1 cellular context compared by ENCODE assay signal in genomic region chr1:162561037-162561615, GRCh38.
TF ChIP-seq lines count a peak whose summit lies in the region.

No MANE protein-coding gene starts in this region.

TF ChIP-seq in GM12878, 131 proteins besides CTCF, POLR2A, EP300 and RAD21 (continued from another document and continues in another):
- TF ChIP-seq E2F8 (IDR thresholded peaks at IDR 0.05; ENCODE audit: low read depth, partially characterized antibody) (no peak), POLR2AphosphoS2 (IDR thresholded peaks at IDR 0.05; ENCODE audit: low read depth, low read length) (0 out of 2 replicates have a peak, but pooled peaks have one; percentile 42), BCL11A (IDR thresholded peaks at IDR 0.05; ENCODE audit: low read depth, low read length) (no peak), NKRF (conservative IDR thresholded peaks at IDR 0.05) (0 out of 2 replicates have a peak, but pooled peaks have one; percentile 24), ETV6 (conservative IDR thresholded peaks at IDR 0.05 in 1 of 2, IDR thresholded peaks at IDR 0.05 in 1 of 2; ENCODE audit: borderline replicate concordance in 1 of 2, low read depth in 1 of 2) (no peak), ZBTB4 (CRISPR knock-in tag; IDR thresholded peaks at IDR 0.05) (no peak), POLR2AphosphoS5 (IDR thresholded peaks at IDR 0.05; ENCODE audit: low read length) (peak; percentile 51; the same call in 1 of the 2 replicates), WRNIP1 (IDR thresholded peaks at IDR 0.05; ENCODE audit: borderline replicate concordance, low read depth, low read length) (no peak), TBL1XR1 (IDR thresholded peaks at IDR 0.05; ENCODE audit: low read depth, low read length) (no peak), GATAD2B (conservative IDR thresholded peaks at IDR 0.05; ENCODE audit: low read depth) (no peak), MYB (IDR thresholded peaks at IDR 0.05; ENCODE audit: borderline replicate concordance, low read depth, low read length) (no peak; the same call in 1 of the 2 replicates), SMAD1 (IDR thresholded peaks at IDR 0.05; ENCODE audit: low read depth, partially characterized antibody) (no peak), USF1 (IDR thresholded peaks at IDR 0.05; ENCODE audit: borderline replicate concordance, extremely low read length, insufficient read depth, low read depth, low read length) (no peak), DPF2 (IDR thresholded peaks at IDR 0.05) (0 out of 2 replicates have a peak, but pooled peaks have one; percentile 23), NR2C1 (IDR thresholded peaks at IDR 0.05) (no peak), SIN3A (IDR thresholded peaks at IDR 0.05; ENCODE audit: low read depth, low read length) (no peak), SUZ12 (IDR thresholded peaks at IDR 0.05; ENCODE audit: unreplicated experiment) (no peak), ZBED1 (IDR thresholded peaks at IDR 0.05; ENCODE audit: borderline replicate concordance) (no peak), ZNF207 (IDR thresholded peaks at IDR 0.05; ENCODE audit: borderline replicate concordance) (no peak), RCOR1 (conservative IDR thresholded peaks at IDR 0.05; ENCODE audit: low read depth, low read length) (no peak), BHLHE40 (IDR thresholded peaks at IDR 0.05; ENCODE audit: borderline replicate concordance in 1 of 2, low read depth in 2 of 2, low read length in 1 of 2) (no peak), SMAD5 (IDR thresholded peaks at IDR 0.05; ENCODE audit: low read depth) (no peak), RFX5 (IDR thresholded peaks at IDR 0.05; ENCODE audit: low read depth, low read length) (no peak), PKNOX1 (IDR thresholded peaks at IDR 0.05) (peak; percentile 95), EZH2 (IDR thresholded peaks at IDR 0.05; ENCODE audit: borderline replicate concordance, control insufficient read depth, low read depth, low read length) (no peak), RELA (IDR thresholded peaks at IDR 0.05; ENCODE audit: borderline replicate concordance, partially characterized antibody) (no peak), NBN (IDR thresholded peaks at IDR 0.05) (no peak), MLLT1 (IDR thresholded peaks at IDR 0.05) (no peak), ATF2 (IDR thresholded peaks at IDR 0.05; ENCODE audit: low read length) (no peak), SPI1 (IDR thresholded peaks at IDR 0.05; ENCODE audit: borderline replicate concordance, insufficient read depth, low read depth, low read length) (no peak), BCL3 (IDR thresholded peaks at IDR 0.05; ENCODE audit: borderline replicate concordance, insufficient read depth, low read depth, low read length, poor library complexity, severe bottlenecking) (no peak), BCLAF1 (IDR thresholded peaks at IDR 0.05) (no peak), EGR1 (IDR thresholded peaks at IDR 0.05; ENCODE audit: borderline replicate concordance in 1 of 2, low read depth in 2 of 2, low read length in 2 of 2) (peak in 1 of 2 experiments; percentile 72; a peak in 1 of 3 replicates), RUNX3 (IDR thresholded peaks at IDR 0.05; ENCODE audit: low read length) (no peak), ZNF384 (IDR thresholded peaks at IDR 0.05; ENCODE audit: borderline replicate concordance, low read depth, low read length) (no peak), CBX3 (IDR thresholded peaks at IDR 0.05; ENCODE audit: borderline replicate concordance, low read depth) (no peak), RELB (IDR thresholded peaks at IDR 0.05; ENCODE audit: low read depth) (no peak), MTA2 (IDR thresholded peaks at IDR 0.05; ENCODE audit: low read depth) (no peak), SMC3 (IDR thresholded peaks at IDR 0.05; ENCODE audit: borderline replicate concordance, low read length) (no peak), MAX (IDR thresholded peaks at IDR 0.05; ENCODE audit: low read depth, low read length) (no peak), IKZF1 (conservative IDR thresholded peaks at IDR 0.05) (peak; percentile 43), BRCA1 (IDR thresholded peaks at IDR 0.05; ENCODE audit: low read depth, low read length) (no peak), BACH1 (IDR thresholded peaks at IDR 0.05; ENCODE audit: borderline replicate concordance) (no peak)
